In genomic region chr3:141193431-141193830, GRCh38 we compare ENCODE assay signal across 29 cellular contexts.
"Had no signal": no experiment of that assay in that cellular context is flagged by ENCODE, and none has a peak within 500 bp of the region (broad histone marks: within the 10 kb centered on the region; RNA-seq: fewer than 3 reads in every experiment).

No MANE protein-coding gene starts in this region.

- H3K4me3 ChIP-seq: Peyer's patch, SJSA1 had no signal

- H3K9me3 ChIP-seq: Peyer's patch, SJSA1, SK-N-SH had no signal

- ATAC-seq: PC-3 had no signal

- H3K27me3 ChIP-seq: Peyer's patch had no signal

- H3K9ac ChIP-seq: KMS-11, SK-N-SH had no signal

- H3K4me1 ChIP-seq: Peyer's patch, SJSA1 had no signal

- H3K36me3 ChIP-seq: Peyer's patch, SJSA1 had no signal

- H3K4me2 ChIP-seq: SK-N-SH had no signal

- H3K9me2 ChIP-seq: SK-N-SH had no signal

- DNase-seq: Kasumi-1, MM.1S, MV-4-11, NCI-H1092, NCI-H1105, NCI-H1417 treated with DMSO at 0.1 percent for 48 hours, NCI-H1436 treated with DMSO at 0.1 percent for 48 hours, NCI-H1694 treated with DMSO at 0.1 percent for 48 hours, NCI-H187 treated with DMSO at 0.1 percent for 48 hours, NCI-H2029, NCI-H2081, NCI-H2171 treated with DMSO at 0.1 percent for 48 hours, NCI-H2227 treated with DMSO at 0.1 percent for 48 hours, NCI-H345, NCI-H446, NCI-H510A treated with DMSO at 0.1 percent for 48 hours, NCI-H524 treated with DMSO at 0.1 percent for 48 hours, NCI-H526 treated with DMSO at 0.1 percent for 48 hours, NCI-H774, PC-3, Peyer's patch, Right ventricle myocardium superior, RPMI8226, SHP77 treated with DMSO at 0.1 percent for 48 hours, SK-N-SH, SW 1271, T-helper 1 cell had no signal
